In genomic region chr17:36188891-36189306, GRCh38 we compare ENCODE assay signal across 9 cellular contexts. TPM values are rescaled to one million over a fixed set of nuclear protein-coding genes. Genes with fewer than 3 reads are reported as not detected.
A peak's percentile ranks its signal among the peaks of the same experiment; 100 is the strongest.
DNase-seq lines count a peak whose midpoint lies in the region; ATAC-seq and TF ChIP-seq lines count a peak whose summit lies in the region.
"Had no signal": no experiment of that assay in that cellular context is flagged by ENCODE, and none has a peak within 500 bp of the region (broad histone marks: within the 10 kb centered on the region; RNA-seq: fewer than 3 reads in every experiment).

No MANE protein-coding gene starts in this region.

- H3K27ac Mint-ChIP-seq in T-helper 17 cell (no peak overlapping the region), Calu3 (ENCODE audit: unreplicated experiment) (no peak overlapping the region)
- H3K27ac Mint-ChIP-seq in naive thymus-derived CD8-positive, alpha-beta T cell, result peak overlapping the region in 4 of 10 donors; percentile 22 to 91 (median 52)

- H3K4me3 Mint-ChIP-seq in T-helper 17 cell (no peak overlapping the region), Calu3 (ENCODE audit: low read depth, unreplicated experiment) (no peak overlapping the region)
- peak overlapping the region in 3 of 10 donors; percentile 5 to 89 (median 12) for H3K4me3 Mint-ChIP-seq in naive thymus-derived CD8-positive, alpha-beta T cell

- DNase-seq in T-helper 17 cell (no peak), erythroblast (lab: John Stamatoyannopoulos, UW) (no peak), Calu3 (no peak), sigmoid colon (no peak)
- DNase-seq in naive thymus-derived CD8-positive, alpha-beta T cell, result peak in 4 of 10 donors; percentile 44 to 78 (median 64)
- DNase-seq in stimulated activated CD4-positive, alpha-beta T cell treated with anti-CD3 and anti-CD28 coated beads, Interleukin-4, amount 100 ng/mL, for 4 hours, result no peak

- TF ChIP-seq POLR2A in erythroblast (IDR thresholded peaks at IDR 0.05; ENCODE audit: low read length), result no peak
- no peak for TF ChIP-seq POLR2A in sigmoid colon (IDR thresholded peaks at IDR 0.05)

- 30 to 65% methylated on average over 7 of the region's 7 CpGs for WGBS in sigmoid colon, 2 donors

- no peak for TF ChIP-seq EP300 in sigmoid colon (IDR thresholded peaks at IDR 0.05)

- ATAC-seq in GM18867 (IDR thresholded peaks at IDR 0.05; ENCODE audit: unreplicated experiment), result peak; percentile 56
- ATAC-seq in HG02885 (IDR thresholded peaks at IDR 0.05; ENCODE audit: poor library complexity, unreplicated experiment), result peak; percentile 63
- peak; percentile 65 for ATAC-seq in T-helper 17 cell
- peak; percentile 59 to 82 for ATAC-seq in naive thymus-derived CD8-positive, alpha-beta T cell

- CTCF ChIA-PET in Calu3 (lab: Charles Lee), result no interaction called here

- POLR2A ChIA-PET in naive thymus-derived CD8-positive, alpha-beta T cell (lab: Charles Lee), result no interaction called here

- H3K36me3 Mint-ChIP-seq in T-helper 17 cell (ENCODE audit: low read depth) (no peaks in the 10 kb centered on the region), Calu3 (ENCODE audit: insufficient read depth, unreplicated experiment) (no peaks in the 10 kb centered on the region)
- H3K36me3 Mint-ChIP-seq in naive thymus-derived CD8-positive, alpha-beta T cell, result no peaks in the 10 kb centered on the region

- peaks cover 8% of the 10 kb centered on the region for H3K4me1 Mint-ChIP-seq in T-helper 17 cell
- H3K4me1 Mint-ChIP-seq in naive thymus-derived CD8-positive, alpha-beta T cell, result peaks cover 3 to 84% (median 24%) of the 10 kb centered on the region in 4 donors
- H3K4me1 Mint-ChIP-seq in Calu3 (ENCODE audit: low read depth, unreplicated experiment), result no peaks in the 10 kb centered on the region

- H3K4me3 ChIP-seq in sigmoid colon, result no peak overlapping the region

- H3K27me3 Mint-ChIP-seq in T-helper 17 cell, result peaks cover 86% of the 10 kb centered on the region
- peaks cover 18 to 42% (median 34%) of the 10 kb centered on the region in 5 donors for H3K27me3 Mint-ChIP-seq in naive thymus-derived CD8-positive, alpha-beta T cell
- no peaks in the 10 kb centered on the region for H3K27me3 Mint-ChIP-seq in Calu3 (ENCODE audit: unreplicated experiment)

- BruUV-seq in Calu3 (replicated peaks; lab: Mats Ljungman, UMichigan), result no TSS peak

- intact Hi-C loops in Calu3 (cut with micrococcal nuclease; ENCODE audit: unreplicated experiment) (no loop called here), sigmoid colon (cut with DNase I) (no loop called here)

- TF ChIP-seq CTCF in Calu3 (IDR thresholded peaks at IDR 0.05; ENCODE audit: unreplicated experiment), result no peak
- TF ChIP-seq CTCF in sigmoid colon (IDR thresholded peaks at IDR 0.05), result no peak

- H3K9me3 ChIP-seq in T-helper 17 cell (ENCODE audit: control insufficient read depth, low read length, poor library complexity, severe bottlenecking), result no peaks in the 10 kb centered on the region
- no peaks in the 10 kb centered on the region for H3K9me3 ChIP-seq in sigmoid colon

- peaks cover 0 to 5% (median 4%) of the 10 kb centered on the region in 3 donors for H3K27me3 ChIP-seq in sigmoid colon

- no peaks in the 10 kb centered on the region for H3K36me3 ChIP-seq in sigmoid colon

- H3K4me1 ChIP-seq in sigmoid colon, result peaks cover 0 to 9% (median under 1%) of the 10 kb centered on the region in 4 donors

- peak overlapping the region in 1 of 4 donors; percentile 12 for H3K27ac ChIP-seq in sigmoid colon

- peaks cover 0 to 2% (median 0%) of the 10 kb centered on the region in 9 donors for H3K9me3 Mint-ChIP-seq in naive thymus-derived CD8-positive, alpha-beta T cell
- H3K9me3 Mint-ChIP-seq in Calu3 (ENCODE audit: low read depth, unreplicated experiment), result no peaks in the 10 kb centered on the region

RNA-seq across cellular contexts. Expression of gene CCL3L1, which starts 7.7 kb away (rescaled TPM):
- total RNA-seq in T-helper 17 cell, result 1 to 10 TPM; 4.7 to 5.3 TPM
- 1 to 10 TPM in 1 of 2 experiments, under 1 TPM in 1; 0.77 to 3.0 TPM for total RNA-seq in naive thymus-derived CD8-positive, alpha-beta T cell
- 10 to 100 TPM in 1 of 3 donors, not detected in 2; 34.9 TPM for polyA plus RNA-seq in naive thymus-derived CD8-positive, alpha-beta T cell
- total RNA-seq in Calu3 (2022), result not detected in 2 replicates
- 1 to 10 TPM in 1 of 4 donors, not detected in 3; 2.2 TPM for total RNA-seq in sigmoid colon
- 1 to 10 TPM; 1.2 to 2.4 (median 2.3) TPM for polyA plus RNA-seq in sigmoid colon

RNA-seq across cellular contexts. Expression of gene TBC1D3B, which starts 12.5 kb away (rescaled TPM):
- total RNA-seq in T-helper 17 cell (1 to 10 TPM; 3.5 to 3.6 TPM), Calu3 (2022) (71.6 and 73.5 TPM in 2 replicates), sigmoid colon (1 to 10 TPM in 3 of 4 donors, not detected in 1; 1.1 to 5.0 (median 1.5) TPM)
- total RNA-seq in naive thymus-derived CD8-positive, alpha-beta T cell, result 10 to 100 TPM; 13.4 to 15.3 TPM
- polyA plus RNA-seq in naive thymus-derived CD8-positive, alpha-beta T cell, result not detected
- polyA plus RNA-seq in sigmoid colon, result 1 to 10 TPM in 2 of 3 donors, not detected in 1; 2.7 to 4.8 TPM
- total RNA-seq: mononuclear cell had no signal

RNA-seq across cellular contexts. Expression of gene CCL4L2, which starts 22.0 kb away (rescaled TPM):
- total RNA-seq in T-helper 17 cell (1 to 10 TPM in 1 of 2 donors, under 1 TPM in 1; 0.62 to 1.6 TPM), Calu3 (2022) (not detected in 2 replicates), sigmoid colon (1 to 10 TPM in 1 of 4 donors, not detected in 3; 1.8 TPM)
- 1 to 10 TPM; 1.5 to 2.1 TPM for total RNA-seq in naive thymus-derived CD8-positive, alpha-beta T cell
- 10 to 100 TPM in 1 of 3 donors, under 1 TPM in 1, not detected in 1; 0.59 to 58.5 TPM for polyA plus RNA-seq in naive thymus-derived CD8-positive, alpha-beta T cell
- polyA plus RNA-seq in sigmoid colon, result 10 to 100 TPM in 1 of 3 donors, 1 to 10 TPM in 1, under 1 TPM in 1; 0.58 to 11.3 (median 6.0) TPM
